18 cellular contexts compared by ENCODE assay signal in genomic region chr20:20037960-20038359, GRCh38. TPM values are rescaled to one million over a fixed set of nuclear protein-coding genes. Genes with fewer than 3 reads are reported as not detected.
DNase-seq lines count a peak whose midpoint lies in the region; ATAC-seq, FAIRE-seq and TF ChIP-seq lines count a peak whose summit lies in the region.
"Had no signal": no experiment of that assay in that cellular context is flagged by ENCODE, and none has a peak within 500 bp of the region (broad histone marks: within the 10 kb centered on the region; RNA-seq: fewer than 3 reads in every experiment).

No MANE protein-coding gene starts in this region.

- ATAC-seq in GM18909 (IDR thresholded peaks at IDR 0.05; ENCODE audit: poor library complexity, unreplicated experiment) (no peak), gastrocnemius medialis (no peak)
- ATAC-seq: activated CD4-positive, CD25-positive, alpha-beta regulatory T cell treated with anti-CD3 and anti-CD28 coated beads, Interleukin-2, amount 50 U/mL, for 24 hours had no signal

- H3K4me1 ChIP-seq in HUES64 (ENCODE audit: insufficient read depth, low read length): 0 out of 2 replicates have a peak, but pooled peaks cover 9% of the 10 kb centered on the region
- no peaks in the 10 kb centered on the region for H3K4me1 ChIP-seq in mesendoderm (ENCODE audit: control insufficient read depth, low read depth, low read length)
- H3K4me1 ChIP-seq in gastrocnemius medialis: no peaks in the 10 kb centered on the region
- H3K4me1 ChIP-seq: BLaER1 had no signal

- no peak for FAIRE-seq in RCC 7860 (lab: Jason Lieb, UNC)
- FAIRE-seq: bronchial epithelial cell, GM12892 had no signal

- H2BK120ac ChIP-seq in mesendoderm (ENCODE audit: low read depth, low read length): no peak overlapping the region

- TF ChIP-seq CTCF in AG10803 (conservative IDR thresholded peaks at IDR 0.05; ENCODE audit: low read length) (no peak), gastrocnemius medialis (IDR thresholded peaks at IDR 0.05 in 4 of 5, conservative IDR thresholded peaks at IDR 0.05 in 1 of 5) (no peak)

- intact Hi-C loops in gastrocnemius medialis (cut with DNase I; ENCODE audit: low total_unique reads): no loop called here

- WGBS in HUES64: 72% methylated on average over 5 of the region's 5 CpGs
- WGBS in mesendoderm (ENCODE audit: extremely low coverage, insufficient coverage, low lambda C conversion rate): no CpG with 5 or more reads among the region's 5 CpGs

- H3K18ac ChIP-seq in mesendoderm (ENCODE audit: low read length): no peak overlapping the region

- H3K27me3 ChIP-seq in HUES64 (ENCODE audit: insufficient read depth, low read length) (no peaks in the 10 kb centered on the region), mesendoderm (ENCODE audit: insufficient read depth, low read length, poor library complexity) (no peaks in the 10 kb centered on the region), gastrocnemius medialis (no peaks in the 10 kb centered on the region)
- H3K27me3 ChIP-seq: BLaER1, testis had no signal

- H2BK15ac ChIP-seq in mesendoderm (replicated peaks; ENCODE audit: low read depth): no peak overlapping the region

- H3K23ac ChIP-seq in mesendoderm (ENCODE audit: low read length): no peak overlapping the region

- H2AK5ac ChIP-seq in mesendoderm (ENCODE audit: low read length): no peak overlapping the region

- no peak overlapping the region for H3K4me3 ChIP-seq in AG10803 (ENCODE audit: low read length)
- H3K4me3 ChIP-seq in HUES64 (ENCODE audit: low read length): no peak overlapping the region
- no peak overlapping the region for H3K4me3 ChIP-seq in mesendoderm (ENCODE audit: low read length)
- no peak overlapping the region for H3K4me3 ChIP-seq in gastrocnemius medialis
- H3K4me3 ChIP-seq: BLaER1, testis had no signal

- no peak overlapping the region for H4K8ac ChIP-seq in mesendoderm (ENCODE audit: low read depth, low read length)

- no peak overlapping the region for H3K4ac ChIP-seq in mesendoderm (ENCODE audit: low read depth, low read length)

- no peak overlapping the region for H3K56ac ChIP-seq in mesendoderm (ENCODE audit: low read length)

- no peak overlapping the region for H3K4me2 ChIP-seq in mesendoderm (ENCODE audit: low read length)
- H3K4me2 ChIP-seq: BLaER1 had no signal

- H3K9me3 ChIP-seq in HUES64 (ENCODE audit: insufficient read depth, low read depth, low read length) (no peaks in the 10 kb centered on the region), gastrocnemius medialis (no peaks in the 10 kb centered on the region)
- H3K9me3 ChIP-seq: BLaER1, testis had no signal

- H3K79me1 ChIP-seq in mesendoderm (ENCODE audit: low read length): no peaks in the 10 kb centered on the region

- H3K79me2 ChIP-seq in mesendoderm (ENCODE audit: control insufficient read depth, insufficient read depth, low read length): no peaks in the 10 kb centered on the region

- peak overlapping the region; percentile 42 for H3K27ac ChIP-seq in HUES64 (ENCODE audit: low read depth, low read length)
- no peak overlapping the region for H3K27ac ChIP-seq in mesendoderm (ENCODE audit: low read depth, low read length)
- no peak overlapping the region for H3K27ac ChIP-seq in gastrocnemius medialis
- H3K27ac ChIP-seq: BLaER1 had no signal

- DNase-seq in AG10803 (ENCODE audit: low read depth): peak; percentile 79
- DNase-seq in dermis blood vessel endothelial cell: peak; percentile 90
- peak; percentile 50 for DNase-seq in mesendoderm
- no peak for DNase-seq in RCC 7860 (ENCODE audit: low spot score)
- no peak for DNase-seq in NCI-H524 (lab: John Stamatoyannopoulos, UW)
- no peak for DNase-seq in gastrocnemius medialis
- DNase-seq: activated naive CD4-positive, alpha-beta T cell treated with Interleukin-2 at 50 U/mL for 16 hours; DMS79; NCI-H1417 treated with DMSO at 0.1 percent for 48 hours; NCI-H345; occipital lobe; testis had no signal

- H3K9ac ChIP-seq in HUES64 (ENCODE audit: low read depth, low read length): peak overlapping the region; percentile 49; the same call in 1 of the 2 replicates
- no peak overlapping the region for H3K9ac ChIP-seq in mesendoderm (ENCODE audit: low read length)
- H3K9ac ChIP-seq: BLaER1 had no signal

- no peak for TF ChIP-seq POLR2A in gastrocnemius medialis (IDR thresholded peaks at IDR 0.05)

- peaks cover 100% of the 10 kb centered on the region for H3K36me3 ChIP-seq in HUES64 (ENCODE audit: insufficient read depth, low read length)
- H3K36me3 ChIP-seq in mesendoderm (ENCODE audit: control insufficient read depth, insufficient read depth, low read length): peaks cover 5% of the 10 kb centered on the region
- peaks cover 0 to 99% of the 10 kb centered on the region in 2 donors for H3K36me3 ChIP-seq in gastrocnemius medialis

- in situ Hi-C loops in gastrocnemius medialis (cut with MboI; ENCODE audit: low sequenced_read_pairs in 4 of 4): no loop called here

- H4K5ac ChIP-seq in mesendoderm (ENCODE audit: low read length): no peak overlapping the region

- no peak overlapping the region for H2BK5ac ChIP-seq in mesendoderm (ENCODE audit: low read length)

RNA-seq across cellular contexts. Expression of gene CRNKL1, which starts 14.3 kb away (rescaled TPM):
- polyA plus RNA-seq in HUES64 (2013, experiment 1 of 2): 21.7 TPM
- polyA plus RNA-seq in HUES64 (2013, experiment 2 of 2): 22.1 TPM
- 37.8 and 39.5 TPM in 2 replicates for total RNA-seq in dermis blood vessel endothelial cell
- 24.5 TPM for polyA plus RNA-seq in mesendoderm (2013, experiment 1 of 2)
- polyA plus RNA-seq in mesendoderm (2013, experiment 2 of 2): 23.7 TPM
- 10 to 100 TPM; 32.2 to 45.3 (median 39.2) TPM for total RNA-seq in gastrocnemius medialis

RNA-seq across cellular contexts. Expression of gene CFAP61, which starts 14.4 kb away (rescaled TPM):
- 0.40 TPM for polyA plus RNA-seq in HUES64 (2013, experiment 1 of 2)
- polyA plus RNA-seq in HUES64 (2013, experiment 2 of 2): not detected
- total RNA-seq in dermis blood vessel endothelial cell: not detected in 2 replicates
- polyA plus RNA-seq in mesendoderm (2013, experiment 1 of 2): 0.06 TPM
- polyA plus RNA-seq in mesendoderm (2013, experiment 2 of 2): 0.20 TPM
- 10 to 100 TPM; 17.1 to 94.8 (median 41.4) TPM for total RNA-seq in gastrocnemius medialis

RNA-seq across cellular contexts. Expression of gene NAA20, which starts 20.8 kb away (rescaled TPM):
- 32.4 TPM for polyA plus RNA-seq in HUES64 (2013, experiment 1 of 2)
- 36.6 TPM for polyA plus RNA-seq in HUES64 (2013, experiment 2 of 2)
- total RNA-seq in dermis blood vessel endothelial cell (34.3 and 35.4 TPM in 2 replicates), gastrocnemius medialis (10 to 100 TPM; 45.5 to 73.2 (median 61.5) TPM)
- polyA plus RNA-seq in mesendoderm (2013, experiment 1 of 2): 58.4 TPM
- polyA plus RNA-seq in mesendoderm (2013, experiment 2 of 2): 54.4 TPM

Comparison
In these comparisons a context has a peak if more than half of its experiments do, and no peak if none do; other contexts are left out.
1. DNase-seq: peak in AG10803 (single experiment), dermis blood vessel endothelial cell (single experiment) and mesendoderm (single experiment); none in RCC 7860 (single experiment), NCI-H524 (0 of 2) and gastrocnemius medialis (0 of 2).
2. RNA of gene CFAP61, which starts 14.4 kb away (total RNA-seq): 17.1 to 94.8 TPM in gastrocnemius medialis; not detected in dermis blood vessel endothelial cell; every median in the first group is over 10 times any median in the second.